In genomic region chr19:39237200-39238184, GRCh38 we compare ENCODE assay signal across 8 cellular contexts. TPM values are rescaled to one million over a fixed set of nuclear protein-coding genes. Genes with fewer than 3 reads are reported as not detected.
DNase-seq lines count a peak whose midpoint lies in the region; ATAC-seq and TF ChIP-seq lines count a peak whose summit lies in the region.

No MANE protein-coding gene starts in this region.

- H3K4me1 ChIP-seq in ascending aorta: no peaks in the 10 kb centered on the region

- intact Hi-C loops in ascending aorta (cut with DNase I): no loop called here

- no peak overlapping the region for H3K27ac ChIP-seq in ascending aorta

- H3K9me3 ChIP-seq in ascending aorta: no peaks in the 10 kb centered on the region

- H3K4me3 ChIP-seq in GM12864 (ENCODE audit: low read depth, low read length) (no peak overlapping the region; the same call in 1 of the 2 replicates), ascending aorta (no peak overlapping the region)

- DNase-seq in GM12864 (ENCODE audit: low read depth): peak; percentile 45
- DNase-seq in T-helper 9 cell: peak; percentile 6
- DNase-seq in ecto neural progenitor cell (ENCODE audit: low spot score): peak; percentile 54
- DNase-seq in stimulated activated CD8-positive, alpha-beta memory T cell treated with anti-CD3 and anti-CD28 coated beads, Interleukin-4, amount 100 ng/mL, for 24 hours (ENCODE audit: low read depth): peak; percentile 29
- no peak for DNase-seq in NCI-H187 treated with DMSO at 0.1 percent for 48 hours (lab: John Stamatoyannopoulos, UW)
- DNase-seq in ascending aorta (ENCODE audit: low spot score in 2 of 2): no peak

- peak; percentile 88 for ATAC-seq in HG03095 (IDR thresholded peaks at IDR 0.05; ENCODE audit: unreplicated experiment)
- no peak for ATAC-seq in GM19351 (IDR thresholded peaks at IDR 0.05; ENCODE audit: unreplicated experiment)

- no peaks in the 10 kb centered on the region for H3K36me3 ChIP-seq in ascending aorta

- TF ChIP-seq CTCF in GM12864 (IDR thresholded peaks at IDR 0.05; ENCODE audit: low read depth, low read length, missing control alignments) (no peak), ascending aorta (IDR thresholded peaks at IDR 0.05) (no peak)

- H3K27me3 ChIP-seq in ascending aorta: no peaks in the 10 kb centered on the region

RNA-seq across cellular contexts. Expression of gene IFNL3, which starts 7.3 kb away (rescaled TPM):
- not detected for total RNA-seq in ascending aorta

RNA-seq across cellular contexts. Expression of gene IFNL4, which starts 11.2 kb away (rescaled TPM):
- total RNA-seq in ascending aorta: not detected

RNA-seq across cellular contexts. Expression of gene IFNL2, which starts 30.7 kb away (rescaled TPM):
- total RNA-seq in ascending aorta: not detected

RNA-seq across cellular contexts. Expression of gene SYCN, which starts 33.4 kb away (rescaled TPM):
- not detected for total RNA-seq in ascending aorta

RNA-seq across cellular contexts. Expression of gene NCCRP1, which starts 40.7 kb away (rescaled TPM):
- not detected for total RNA-seq in ascending aorta

Comparison
In these comparisons a context has a peak if more than half of its experiments do, and no peak if none do; other contexts are left out.
1. DNase-seq: peak in GM12864 (single experiment), T-helper 9 cell (single experiment), ecto neural progenitor cell (single experiment) and stimulated activated CD8-positive, alpha-beta memory T cell treated with anti-CD3 and anti-CD28 coated beads, Interleukin-4, amount 100 ng/mL, for 24 hours (single experiment); none in NCI-H187 treated with DMSO at 0.1 percent for 48 hours (single experiment) and ascending aorta (0 of 2).